In genomic region chr3:111764645-111765091, GRCh38 we compare ENCODE assay signal across 1 cellular context.
TF ChIP-seq lines count a peak whose summit lies in the region.

No MANE protein-coding gene starts in this region.

TF ChIP-seq in HepG2, 621 proteins besides CTCF, POLR2A, EP300 and RAD21 (continued from another document and continues in another):
- TF ChIP-seq MAFK (conservative IDR thresholded peaks at IDR 0.05 in 1 of 2, IDR thresholded peaks at IDR 0.05 in 1 of 2; ENCODE audit: low read length in 2 of 2) = peak; percentile 95 to 97
- TF ChIP-seq ZNF292 (CRISPR knock-in tag; IDR thresholded peaks at IDR 0.05; ENCODE audit: borderline replicate concordance, low read depth) = no peak
- TF ChIP-seq GFI1 (CRISPR knock-in tag; IDR thresholded peaks at IDR 0.05; ENCODE audit: borderline replicate concordance) = no peak
- no peak for TF ChIP-seq ZEB1 (IDR thresholded peaks at IDR 0.05; ENCODE audit: insufficient replicate concordance, low read depth)
- TF ChIP-seq ZFY (CRISPR knock-in tag; IDR thresholded peaks at IDR 0.05) = no peak
- TF ChIP-seq ZMYM4 (CRISPR knock-in tag; IDR thresholded peaks at IDR 0.05) = peak; percentile 74; the same call in 1 of the 2 replicates
- no peak for TF ChIP-seq ZNF282 (IDR thresholded peaks at IDR 0.05; ENCODE audit: partially characterized antibody)
- TF ChIP-seq THYN1 (CRISPR knock-in tag; IDR thresholded peaks at IDR 0.05; ENCODE audit: borderline replicate concordance, low read depth) = no peak
- 0 out of 2 replicates have a peak, but pooled peaks have one; percentile 34 for TF ChIP-seq NR2F6 (IDR thresholded peaks at IDR 0.05)
- TF ChIP-seq NR2F6 (CRISPR knock-in tag; IDR thresholded peaks at IDR 0.05) = peak; percentile 64; the same call in 1 of the 2 replicates
- TF ChIP-seq MATR3 (CRISPR knock-in tag; IDR thresholded peaks at IDR 0.05) = no peak
- TF ChIP-seq ERF (CRISPR knock-in tag; IDR thresholded peaks at IDR 0.05) = no peak
- no peak for TF ChIP-seq MTA1 (CRISPR knock-in tag; IDR thresholded peaks at IDR 0.05; ENCODE audit: borderline replicate concordance)
- TF ChIP-seq POLR2AphosphoS5 (IDR thresholded peaks at IDR 0.05; ENCODE audit: low read depth, low read length) = no peak
- TF ChIP-seq KDM6A (CRISPR knock-in tag; IDR thresholded peaks at IDR 0.05; ENCODE audit: low read depth) = 0 out of 2 replicates have a peak, but pooled peaks have one; percentile 28
- TF ChIP-seq ZNF614 (CRISPR knock-in tag; IDR thresholded peaks at IDR 0.05; ENCODE audit: borderline replicate concordance) = no peak
- TF ChIP-seq DNMT3B (CRISPR knock-in tag; conservative IDR thresholded peaks at IDR 0.05) = no peak
- TF ChIP-seq ZNF543 (CRISPR knock-in tag; IDR thresholded peaks at IDR 0.05) = no peak
- no peak for TF ChIP-seq STAT5B (CRISPR knock-in tag; IDR thresholded peaks at IDR 0.05)
- TF ChIP-seq, protein P1, sequence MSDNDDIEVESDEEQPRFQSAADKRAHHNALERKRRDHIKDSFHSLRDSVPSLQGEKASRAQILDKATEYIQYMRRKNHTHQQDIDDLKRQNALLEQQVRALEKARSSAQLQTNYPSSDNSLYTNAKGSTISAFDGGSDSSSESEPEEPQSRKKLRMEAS (IDR thresholded peaks at IDR 0.05) = no peak
- peak; percentile 42; the same call in 1 of the 2 replicates for TF ChIP-seq ELF3 (CRISPR knock-in tag; IDR thresholded peaks at IDR 0.05)
- TF ChIP-seq, protein P2, sequence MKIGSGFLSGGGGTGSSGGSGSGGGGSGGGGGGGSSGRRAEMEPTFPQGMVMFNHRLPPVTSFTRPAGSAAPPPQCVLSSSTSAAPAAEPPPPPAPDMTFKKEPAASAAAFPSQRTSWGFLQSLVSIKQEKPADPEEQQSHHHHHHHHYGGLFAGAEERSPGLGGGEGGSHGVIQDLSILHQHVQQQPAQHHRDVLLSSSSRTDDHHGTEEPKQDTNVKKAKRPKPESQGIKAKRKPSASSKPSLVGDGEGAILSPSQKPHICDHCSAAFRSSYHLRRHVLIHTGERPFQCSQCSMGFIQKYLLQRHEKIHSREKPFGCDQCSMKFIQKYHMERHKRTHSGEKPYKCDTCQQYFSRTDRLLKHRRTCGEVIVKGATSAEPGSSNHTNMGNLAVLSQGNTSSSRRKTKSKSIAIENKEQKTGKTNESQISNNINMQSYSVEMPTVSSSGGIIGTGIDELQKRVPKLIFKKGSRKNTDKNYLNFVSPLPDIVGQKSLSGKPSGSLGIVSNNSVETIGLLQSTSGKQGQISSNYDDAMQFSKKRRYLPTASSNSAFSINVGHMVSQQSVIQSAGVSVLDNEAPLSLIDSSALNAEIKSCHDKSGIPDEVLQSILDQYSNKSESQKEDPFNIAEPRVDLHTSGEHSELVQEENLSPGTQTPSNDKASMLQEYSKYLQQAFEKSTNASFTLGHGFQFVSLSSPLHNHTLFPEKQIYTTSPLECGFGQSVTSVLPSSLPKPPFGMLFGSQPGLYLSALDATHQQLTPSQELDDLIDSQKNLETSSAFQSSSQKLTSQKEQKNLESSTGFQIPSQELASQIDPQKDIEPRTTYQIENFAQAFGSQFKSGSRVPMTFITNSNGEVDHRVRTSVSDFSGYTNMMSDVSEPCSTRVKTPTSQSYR (CRISPR knock-in tag; IDR thresholded peaks at IDR 0.05; ENCODE audit: borderline replicate concordance) = 0 out of 2 replicates have a peak, but pooled peaks have one; percentile 19
- no peak for TF ChIP-seq ZNF724P (CRISPR knock-in tag; IDR thresholded peaks at IDR 0.05; ENCODE audit: borderline replicate concordance)
- TF ChIP-seq HNF4A (CRISPR knock-in tag; IDR thresholded peaks at IDR 0.05) = peak; percentile 96
- peak; percentile 62; the same call in 1 of the 2 replicates for TF ChIP-seq FOXA3 (CRISPR knock-in tag; IDR thresholded peaks at IDR 0.05)
- TF ChIP-seq ATF3 (CRISPR knock-in tag; IDR thresholded peaks at IDR 0.05) = no peak
- TF ChIP-seq ZNF781 (CRISPR knock-in tag; IDR thresholded peaks at IDR 0.05; ENCODE audit: borderline replicate concordance, not compliant biosample characterization) = no peak
- TF ChIP-seq RFX1 (IDR thresholded peaks at IDR 0.05) = no peak
- TF ChIP-seq FOXM1 (CRISPR knock-in tag; IDR thresholded peaks at IDR 0.05) = no peak
- no peak for TF ChIP-seq NFIB (CRISPR knock-in tag; IDR thresholded peaks at IDR 0.05; ENCODE audit: borderline replicate concordance)
- no peak for TF ChIP-seq POLR2G (IDR thresholded peaks at IDR 0.05; ENCODE audit: low read depth, low read length)
- TF ChIP-seq, protein P3, sequence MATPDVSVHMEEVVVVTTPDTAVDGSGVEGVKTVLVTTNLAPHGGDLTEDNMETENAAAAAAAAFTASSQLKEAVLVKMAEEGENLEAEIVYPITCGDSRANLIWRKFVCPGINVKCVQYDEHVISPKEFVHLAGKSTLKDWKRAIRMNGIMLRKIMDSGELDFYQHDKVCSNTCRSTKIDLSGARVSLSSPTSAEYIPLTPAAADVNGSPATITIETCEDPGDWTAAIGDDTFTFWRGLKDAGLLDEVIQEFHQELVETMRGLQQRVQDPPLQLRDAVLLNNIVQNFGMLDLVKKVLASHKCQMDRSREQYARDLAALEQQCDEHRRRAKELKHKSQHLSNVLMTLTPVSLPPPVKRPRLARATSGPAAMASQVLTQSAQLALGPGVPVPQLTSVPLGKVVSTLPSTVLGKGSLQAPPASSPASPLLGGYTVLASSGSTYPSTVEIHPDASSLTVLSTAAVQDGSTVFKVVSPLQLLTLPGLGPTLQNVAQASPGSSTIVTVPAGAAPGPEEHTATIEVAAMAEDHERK (CRISPR knock-in tag; IDR thresholded peaks at IDR 0.05; ENCODE audit: low read depth) = no peak
- TF ChIP-seq ATF2 (CRISPR knock-in tag; IDR thresholded peaks at IDR 0.05) = peak; percentile 32; the same call in 1 of the 2 replicates
- TF ChIP-seq, protein P4, sequence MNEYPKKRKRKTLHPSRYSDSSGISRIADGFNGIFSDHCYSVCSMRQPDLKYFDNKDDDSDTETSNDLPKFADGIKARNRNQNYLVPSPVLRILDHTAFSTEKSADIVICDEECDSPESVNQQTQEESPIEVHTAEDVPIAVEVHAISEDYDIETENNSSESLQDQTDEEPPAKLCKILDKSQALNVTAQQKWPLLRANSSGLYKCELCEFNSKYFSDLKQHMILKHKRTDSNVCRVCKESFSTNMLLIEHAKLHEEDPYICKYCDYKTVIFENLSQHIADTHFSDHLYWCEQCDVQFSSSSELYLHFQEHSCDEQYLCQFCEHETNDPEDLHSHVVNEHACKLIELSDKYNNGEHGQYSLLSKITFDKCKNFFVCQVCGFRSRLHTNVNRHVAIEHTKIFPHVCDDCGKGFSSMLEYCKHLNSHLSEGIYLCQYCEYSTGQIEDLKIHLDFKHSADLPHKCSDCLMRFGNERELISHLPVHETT (CRISPR knock-in tag; conservative IDR thresholded peaks at IDR 0.05) = no peak
- TF ChIP-seq SOX5 (CRISPR knock-in tag; IDR thresholded peaks at IDR 0.05; ENCODE audit: borderline replicate concordance) = peak; percentile 81
- TF ChIP-seq RBFOX2 (IDR thresholded peaks at IDR 0.05; ENCODE audit: low read depth, low read length) = no peak
- no peak for TF ChIP-seq RBM39 (IDR thresholded peaks at IDR 0.05; ENCODE audit: low read depth, low read length, poor library complexity, severe bottlenecking)
- no peak for TF ChIP-seq ATF7-NPFF (CRISPR knock-in tag; IDR thresholded peaks at IDR 0.05; ENCODE audit: low read depth)
- TF ChIP-seq REPIN1 (CRISPR knock-in tag; IDR thresholded peaks at IDR 0.05; ENCODE audit: borderline replicate concordance, low read depth) = no peak
- TF ChIP-seq ZNF468 (CRISPR knock-in tag; IDR thresholded peaks at IDR 0.05) = no peak
- no peak for TF ChIP-seq SP2 (CRISPR knock-in tag; IDR thresholded peaks at IDR 0.05)
- peak; percentile 66; the same call in 1 of the 2 replicates for TF ChIP-seq AHDC1 (CRISPR knock-in tag; IDR thresholded peaks at IDR 0.05; ENCODE audit: borderline replicate concordance)
- TF ChIP-seq, protein P5, sequence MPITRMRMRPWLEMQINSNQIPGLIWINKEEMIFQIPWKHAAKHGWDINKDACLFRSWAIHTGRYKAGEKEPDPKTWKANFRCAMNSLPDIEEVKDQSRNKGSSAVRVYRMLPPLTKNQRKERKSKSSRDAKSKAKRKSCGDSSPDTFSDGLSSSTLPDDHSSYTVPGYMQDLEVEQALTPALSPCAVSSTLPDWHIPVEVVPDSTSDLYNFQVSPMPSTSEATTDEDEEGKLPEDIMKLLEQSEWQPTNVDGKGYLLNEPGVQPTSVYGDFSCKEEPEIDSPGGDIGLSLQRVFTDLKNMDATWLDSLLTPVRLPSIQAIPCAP (CRISPR knock-in tag; IDR thresholded peaks at IDR 0.05; ENCODE audit: low read depth) = no peak
- no peak for TF ChIP-seq ARID2 (CRISPR knock-in tag; IDR thresholded peaks at IDR 0.05; ENCODE audit: borderline replicate concordance)
- no peak for TF ChIP-seq ZFP37 (CRISPR knock-in tag; IDR thresholded peaks at IDR 0.05; ENCODE audit: borderline replicate concordance)
- no peak for TF ChIP-seq ZNF547 (CRISPR knock-in tag; IDR thresholded peaks at IDR 0.05)
- TF ChIP-seq SMC3 (IDR thresholded peaks at IDR 0.05; ENCODE audit: low read length) = peak; percentile 32
- TF ChIP-seq, protein P6, sequence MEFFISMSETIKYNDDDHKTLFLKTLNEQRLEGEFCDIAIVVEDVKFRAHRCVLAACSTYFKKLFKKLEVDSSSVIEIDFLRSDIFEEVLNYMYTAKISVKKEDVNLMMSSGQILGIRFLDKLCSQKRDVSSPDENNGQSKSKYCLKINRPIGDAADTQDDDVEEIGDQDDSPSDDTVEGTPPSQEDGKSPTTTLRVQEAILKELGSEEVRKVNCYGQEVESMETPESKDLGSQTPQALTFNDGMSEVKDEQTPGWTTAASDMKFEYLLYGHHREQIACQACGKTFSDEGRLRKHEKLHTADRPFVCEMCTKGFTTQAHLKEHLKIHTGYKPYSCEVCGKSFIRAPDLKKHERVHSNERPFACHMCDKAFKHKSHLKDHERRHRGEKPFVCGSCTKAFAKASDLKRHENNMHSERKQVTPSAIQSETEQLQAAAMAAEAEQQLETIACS (CRISPR knock-in tag; IDR thresholded peaks at IDR 0.05) = no peak
- no peak for TF ChIP-seq XBP1 (CRISPR knock-in tag; IDR thresholded peaks at IDR 0.05)
- peak; percentile 63; the same call in 1 of the 2 replicates for TF ChIP-seq HMG20A (CRISPR knock-in tag; IDR thresholded peaks at IDR 0.05; ENCODE audit: borderline replicate concordance)
- TF ChIP-seq ELF1 (CRISPR knock-in tag; IDR thresholded peaks at IDR 0.05) = no peak
- TF ChIP-seq HNRNPLL (IDR thresholded peaks at IDR 0.05; ENCODE audit: low read depth, low read length, poor library complexity, severe bottlenecking) = no peak
- TF ChIP-seq ZNF7 (CRISPR knock-in tag; IDR thresholded peaks at IDR 0.05) = no peak
- TF ChIP-seq ZNF784 (CRISPR knock-in tag; IDR thresholded peaks at IDR 0.05; ENCODE audit: borderline replicate concordance) = no peak
- TF ChIP-seq ESRRA (CRISPR knock-in tag; IDR thresholded peaks at IDR 0.05; ENCODE audit: low read depth) = peak; percentile 49; the same call in 1 of the 2 replicates
- TF ChIP-seq ZMYM2 (CRISPR knock-in tag; IDR thresholded peaks at IDR 0.05) = peak; percentile 96
- no peak for TF ChIP-seq FOXP1 (IDR thresholded peaks at IDR 0.05)
- TF ChIP-seq FOXP1 (CRISPR knock-in tag; IDR thresholded peaks at IDR 0.05) = 0 out of 2 replicates have a peak, but pooled peaks have one; percentile 27
